ENCODE assay signal across 10 cellular contexts in genomic region chr17:1617620-1618174, GRCh38. TPM values are rescaled to one million over a fixed set of nuclear protein-coding genes. Genes with fewer than 3 reads are reported as not detected.
DNase-seq lines count a peak whose midpoint lies in the region; ATAC-seq and TF ChIP-seq lines count a peak whose summit lies in the region.
"Had no signal": no experiment of that assay in that cellular context is flagged by ENCODE, and none has a peak within 500 bp of the region (broad histone marks: within the 10 kb centered on the region; RNA-seq: fewer than 3 reads in every experiment).

No MANE protein-coding gene starts in this region.

- H3K36me3 ChIP-seq in SJCRH30 (no peaks in the 10 kb centered on the region), psoas muscle (ENCODE audit: insufficient read depth in 1 of 2, low read depth in 1 of 2) (peaks cover 0 to 43% of the 10 kb centered on the region in 2 donors)
- H3K36me3 ChIP-seq in effector memory CD4-positive, alpha-beta T cell (ENCODE audit: control insufficient read depth, insufficient read depth, low read length) = no peaks in the 10 kb centered on the region

- no peaks in the 10 kb centered on the region for H3K9me3 ChIP-seq in SJCRH30 (replicated peaks)
- H3K9me3 ChIP-seq in psoas muscle = no peaks in the 10 kb centered on the region
- no peaks in the 10 kb centered on the region for H3K9me3 ChIP-seq in effector memory CD4-positive, alpha-beta T cell (ENCODE audit: control insufficient read depth, low read length)

- H3K27ac ChIP-seq in SJCRH30 = no peak overlapping the region
- H3K27ac ChIP-seq in psoas muscle = peak overlapping the region; percentile 30
- no peak overlapping the region for H3K27ac ChIP-seq in effector memory CD4-positive, alpha-beta T cell (ENCODE audit: insufficient read depth, low read length, poor library complexity, severe bottlenecking)

- H3K36me3 Mint-ChIP-seq in activated naive CD4-positive, alpha-beta T cell treated with anti-CD3 and anti-CD28 coated beads for 36 hours (ENCODE audit: low read depth) = no peaks in the 10 kb centered on the region

- WGBS in psoas muscle, 3 donors = 63 to 69% (median 63%) methylated on average over 20 of the region's 20 CpGs

- no peak overlapping the region for H3K27ac Mint-ChIP-seq in activated naive CD4-positive, alpha-beta T cell treated with anti-CD3 and anti-CD28 coated beads for 36 hours

- no peaks in the 10 kb centered on the region for H3K9me3 Mint-ChIP-seq in activated naive CD4-positive, alpha-beta T cell treated with anti-CD3 and anti-CD28 coated beads for 36 hours

- H3K4me3 Mint-ChIP-seq in activated naive CD4-positive, alpha-beta T cell treated with anti-CD3 and anti-CD28 coated beads for 36 hours = no peak overlapping the region

- DNase-seq in EH (ENCODE audit: low read depth) (peak; percentile 85), SJCRH30 (peak; percentile 15 to 41), fibroblast of the aortic adventitia (ENCODE audit: low read depth) (peak; percentile 75), psoas muscle (peak in 1 of 2 donors; percentile 50), NK-92 (lab: John Stamatoyannopoulos, UW; ENCODE audit: unreplicated experiment) (no peak)
- no peak for DNase-seq in effector memory CD4-positive, alpha-beta T cell
- no peak for DNase-seq in activated naive CD4-positive, alpha-beta T cell treated with anti-CD3 and anti-CD28 coated beads for 36 hours
- DNase-seq: HCEC 1CT; stimulated activated CD4-positive, alpha-beta T cell treated with anti-CD3 and anti-CD28 coated beads, Interleukin-2, amount 100 ng/mL, for 24 hours had no signal

- H3K27me3 ChIP-seq in SJCRH30 = no peaks in the 10 kb centered on the region
- no peaks in the 10 kb centered on the region for H3K27me3 ChIP-seq in psoas muscle (ENCODE audit: insufficient read depth in 3 of 3, low read length in 2 of 3)
- no peaks in the 10 kb centered on the region for H3K27me3 ChIP-seq in effector memory CD4-positive, alpha-beta T cell (replicated peaks; ENCODE audit: control insufficient read depth, insufficient read depth, low read length, poor library complexity, severe bottlenecking)

- no peaks in the 10 kb centered on the region for H3K27me3 Mint-ChIP-seq in activated naive CD4-positive, alpha-beta T cell treated with anti-CD3 and anti-CD28 coated beads for 36 hours (ENCODE audit: low read depth)

- no peaks in the 10 kb centered on the region for H3K4me1 ChIP-seq in SJCRH30
- peaks cover 5% of the 10 kb centered on the region for H3K4me1 ChIP-seq in psoas muscle
- no peaks in the 10 kb centered on the region for H3K4me1 ChIP-seq in effector memory CD4-positive, alpha-beta T cell (ENCODE audit: control insufficient read depth, insufficient read depth, low read length, poor library complexity, severe bottlenecking)

- ATAC-seq in psoas muscle (peak; percentile 50 to 76 (median 70)), HG03108 (IDR thresholded peaks at IDR 0.05; ENCODE audit: unreplicated experiment) (no peak)

- CTCF ChIA-PET in activated naive CD4-positive, alpha-beta T cell treated with anti-CD3 and anti-CD28 coated beads for 36 hours (lab: Charles Lee) = interaction anchor here (0.5 to 1.5 kb wide), 4 partner anchors 10 to 52 kb away, joined by 3 to 5 read pairs (median 4); no protein-coding TSS in a partner anchor

- H3K4me3 ChIP-seq in SJCRH30 (no peak overlapping the region), fibroblast of the aortic adventitia (ENCODE audit: low read depth, low read length) (no peak overlapping the region), psoas muscle (no peak overlapping the region)
- no peak overlapping the region for H3K4me3 ChIP-seq in effector memory CD4-positive, alpha-beta T cell (ENCODE audit: insufficient read depth, low read depth, low read length, poor library complexity, severe bottlenecking)

- TF ChIP-seq CTCF in fibroblast of the aortic adventitia (IDR thresholded peaks at IDR 0.05; ENCODE audit: insufficient read depth, low read length) (no peak), psoas muscle (IDR thresholded peaks at IDR 0.05) (no peak)

- H3K4me1 Mint-ChIP-seq in activated naive CD4-positive, alpha-beta T cell treated with anti-CD3 and anti-CD28 coated beads for 36 hours (ENCODE audit: low read depth) = no peaks in the 10 kb centered on the region

- intact Hi-C loops in psoas muscle (cut with DNase I) = no loop called here
- intact Hi-C loops in activated naive CD4-positive, alpha-beta T cell treated with anti-CD3 and anti-CD28 coated beads for 36 hours (cut with micrococcal nuclease) = no loop called here

RNA-seq across cellular contexts. Expression of gene SLC43A2, which starts 10.9 kb away (rescaled TPM):
- 0.63 and 0.66 TPM in 2 replicates for total RNA-seq in SJCRH30 (2014; rRNA removed; shearing (Covaris generic))
- total RNA-seq in fibroblast of the aortic adventitia (ENCODE audit: low replicate concordance) = 3.0 and 9.3 TPM in 2 replicates
- 10 to 100 TPM; 10.1 to 70.5 (median 30.0) TPM for total RNA-seq in psoas muscle
- 10 to 100 TPM in 2 of 3 donors, 1 to 10 TPM in 1; 9.5 to 21.7 (median 19.0) TPM for polyA plus RNA-seq in psoas muscle
- under 1 TPM; 0.12 to 0.14 TPM for total RNA-seq in activated naive CD4-positive, alpha-beta T cell treated with anti-CD3 and anti-CD28 coated beads for 36 hours

RNA-seq across cellular contexts. Expression of gene SCARF1, which starts 27.8 kb away (rescaled TPM):
- 0.06 and 0.13 TPM in 2 replicates for total RNA-seq in SJCRH30 (2014; rRNA removed; shearing (Covaris generic))
- total RNA-seq in fibroblast of the aortic adventitia (ENCODE audit: low replicate concordance) = 0.90 and 1.3 TPM in 2 replicates
- 1 to 10 TPM; 5.2 to 8.9 (median 6.4) TPM for total RNA-seq in psoas muscle
- polyA plus RNA-seq in psoas muscle = 1 to 10 TPM; 2.0 to 4.9 (median 4.1) TPM
- under 1 TPM; 0.43 to 0.57 TPM for total RNA-seq in activated naive CD4-positive, alpha-beta T cell treated with anti-CD3 and anti-CD28 coated beads for 36 hours

RNA-seq across cellular contexts. Expression of gene RILP, which starts 32.0 kb away (rescaled TPM):
- total RNA-seq in SJCRH30 (2014; rRNA removed; shearing (Covaris generic)) = 0.28 and 0.67 TPM in 2 replicates
- total RNA-seq in fibroblast of the aortic adventitia (ENCODE audit: low replicate concordance) (9.7 and 10.7 TPM in 2 replicates), psoas muscle (10 to 100 TPM; 23.3 to 44.5 (median 29.8) TPM)
- polyA plus RNA-seq in psoas muscle = 10 to 100 TPM; 26.8 to 49.9 (median 39.1) TPM
- total RNA-seq in activated naive CD4-positive, alpha-beta T cell treated with anti-CD3 and anti-CD28 coated beads for 36 hours = 1 to 10 TPM; 1.0 to 1.1 TPM

RNA-seq across cellular contexts. Expression of gene PITPNA, which starts 55.1 kb away (rescaled TPM):
- 17.2 and 21.5 TPM in 2 replicates for total RNA-seq in SJCRH30 (2014; rRNA removed; shearing (Covaris generic))
- 28.4 and 33.3 TPM in 2 replicates for total RNA-seq in fibroblast of the aortic adventitia (ENCODE audit: low replicate concordance)
- 10 to 100 TPM; 23.7 to 45.0 (median 43.5) TPM for total RNA-seq in psoas muscle
- polyA plus RNA-seq in psoas muscle = 10 to 100 TPM; 23.7 to 43.8 (median 40.0) TPM
- 10 to 100 TPM; 23.4 to 26.6 TPM for total RNA-seq in activated naive CD4-positive, alpha-beta T cell treated with anti-CD3 and anti-CD28 coated beads for 36 hours

Comparison
In these comparisons a context has a peak if more than half of its experiments do, and no peak if none do; other contexts are left out.
1. DNase-seq: peak in EH (single experiment), SJCRH30 (2 of 2) and fibroblast of the aortic adventitia (single experiment); none in NK-92 (single experiment), effector memory CD4-positive, alpha-beta T cell (0 of 3) and activated naive CD4-positive, alpha-beta T cell treated with anti-CD3 and anti-CD28 coated beads for 36 hours (single experiment).